ENCODE assay signal across 8 cellular contexts in genomic region chr2:205660521-205661124, GRCh38. TPM values are rescaled to one million over a fixed set of nuclear protein-coding genes. Genes with fewer than 3 reads are reported as not detected.
A peak's percentile ranks its signal among the peaks of the same experiment; 100 is the strongest.
DNase-seq lines count a peak whose midpoint lies in the region; ATAC-seq and TF ChIP-seq lines count a peak whose summit lies in the region.

No MANE protein-coding gene starts in this region.

- no peak overlapping the region for H3K23ac ChIP-seq in mesendoderm (ENCODE audit: low read length)

- TF ChIP-seq CTCF in AG10803 (conservative IDR thresholded peaks at IDR 0.05; ENCODE audit: low read length) (no peak), brain microvascular endothelial cell (IDR thresholded peaks at IDR 0.05; ENCODE audit: low read depth, low read length, missing control alignments) (no peak), CD14-positive monocyte (IDR thresholded peaks at IDR 0.05) (no peak)

- no peak overlapping the region for H3K4me3 Mint-ChIP-seq in CD14-positive monocyte

- no CpG with 5 or more reads among the region's 8 CpGs for WGBS in mesendoderm (ENCODE audit: extremely low coverage, insufficient coverage, low lambda C conversion rate)

- H3K4me1 ChIP-seq in mesendoderm (ENCODE audit: control insufficient read depth, low read depth, low read length): no peaks in the 10 kb centered on the region

- H2BK5ac ChIP-seq in mesendoderm (ENCODE audit: low read length): no peak overlapping the region

- H3K4me3 ChIP-seq in AG10803 (ENCODE audit: low read length): no peak overlapping the region
- H3K4me3 ChIP-seq in brain microvascular endothelial cell (ENCODE audit: low read depth, low read length): no peak overlapping the region
- no peak overlapping the region for H3K4me3 ChIP-seq in skeletal muscle cell (ENCODE audit: low read depth, low read length)
- H3K4me3 ChIP-seq in mesendoderm (ENCODE audit: low read length): no peak overlapping the region

- H3K4me1 Mint-ChIP-seq in CD14-positive monocyte: no peaks in the 10 kb centered on the region

- H3K18ac ChIP-seq in mesendoderm (ENCODE audit: low read length): no peak overlapping the region

- no peaks in the 10 kb centered on the region for H3K36me3 ChIP-seq in brain microvascular endothelial cell (replicated peaks)
- no peaks in the 10 kb centered on the region for H3K36me3 ChIP-seq in mesendoderm (ENCODE audit: control insufficient read depth, insufficient read depth, low read length)

- peaks cover 1 to 13% (median 10%) of the 10 kb centered on the region in 3 donors for H3K27me3 Mint-ChIP-seq in CD14-positive monocyte (ENCODE audit: low read depth in 3 of 3)

- no peak overlapping the region for H3K4me2 ChIP-seq in mesendoderm (ENCODE audit: low read length)

- H3K9me3 Mint-ChIP-seq in CD14-positive monocyte: peaks cover 0 to 5% (median 0%) of the 10 kb centered on the region in 7 donors

- ATAC-seq in GM21381 (IDR thresholded peaks at IDR 0.05; ENCODE audit: unreplicated experiment) (peak; percentile 54), HG03045 (IDR thresholded peaks at IDR 0.05; ENCODE audit: unreplicated experiment) (no peak)

- H2AK5ac ChIP-seq in mesendoderm (ENCODE audit: low read length): no peak overlapping the region

- H3K27me3 ChIP-seq in brain microvascular endothelial cell (replicated peaks) (no peaks in the 10 kb centered on the region), mesendoderm (ENCODE audit: insufficient read depth, low read length, poor library complexity) (no peaks in the 10 kb centered on the region)

- in situ Hi-C loops in brain microvascular endothelial cell (cut with HindIII; ENCODE audit: low pct_ligation_motif_present, low sequenced_read_pairs): no loop called here

- DNase-seq in AG10803 (ENCODE audit: low read depth) (peak; percentile 99), NCI-H69 (lab: John Stamatoyannopoulos, UW) (peak; percentile 25), brain microvascular endothelial cell (peak; percentile 87), skeletal muscle cell (ENCODE audit: low read depth) (peak; percentile 99), mesendoderm (no peak), CD14-positive monocyte (ENCODE audit: low spot score) (no peak)

- H3K27ac ChIP-seq in brain microvascular endothelial cell: peak overlapping the region; percentile 47
- H3K27ac ChIP-seq in mesendoderm (ENCODE audit: low read depth, low read length): no peak overlapping the region

- no peaks in the 10 kb centered on the region for H3K36me3 Mint-ChIP-seq in CD14-positive monocyte

- no peaks in the 10 kb centered on the region for H3K79me2 ChIP-seq in mesendoderm (ENCODE audit: control insufficient read depth, insufficient read depth, low read length)

- intact Hi-C loops in CD14-positive monocyte (cut with micrococcal nuclease): no loop called here

- no peaks in the 10 kb centered on the region for H3K79me1 ChIP-seq in mesendoderm (ENCODE audit: low read length)

- H3K9ac ChIP-seq in mesendoderm (ENCODE audit: low read length): no peak overlapping the region

- no peak overlapping the region for H2BK120ac ChIP-seq in mesendoderm (ENCODE audit: low read depth, low read length)

- H4K8ac ChIP-seq in mesendoderm (ENCODE audit: low read depth, low read length): no peak overlapping the region

- no peak overlapping the region for H3K56ac ChIP-seq in mesendoderm (ENCODE audit: low read length)

- no peak overlapping the region for H4K5ac ChIP-seq in mesendoderm (ENCODE audit: low read length)

- H2BK15ac ChIP-seq in mesendoderm (replicated peaks; ENCODE audit: low read depth): no peak overlapping the region

- H3K27ac Mint-ChIP-seq in CD14-positive monocyte: no peak overlapping the region

- H3K4ac ChIP-seq in mesendoderm (ENCODE audit: low read depth, low read length): no peak overlapping the region

RNA-seq across cellular contexts. Expression of gene NRP2, which starts 21.7 kb away (rescaled TPM):
- 25.9 TPM for polyA plus RNA-seq in mesendoderm (2013, experiment 1 of 2)
- 23.7 TPM for polyA plus RNA-seq in mesendoderm (2013, experiment 2 of 2)
- polyA plus RNA-seq in CD14-positive monocyte: 1 to 10 TPM in 1 of 2 donors, under 1 TPM in 1; 0.97 to 1.6 TPM

Comparison
In these comparisons a context has a peak if more than half of its experiments do, and no peak if none do; other contexts are left out.
1. DNase-seq: peak in AG10803 (single experiment), NCI-H69 (single experiment), brain microvascular endothelial cell (single experiment) and skeletal muscle cell (single experiment); none in mesendoderm (single experiment) and CD14-positive monocyte (single experiment).